In the genomic region with DNA sequence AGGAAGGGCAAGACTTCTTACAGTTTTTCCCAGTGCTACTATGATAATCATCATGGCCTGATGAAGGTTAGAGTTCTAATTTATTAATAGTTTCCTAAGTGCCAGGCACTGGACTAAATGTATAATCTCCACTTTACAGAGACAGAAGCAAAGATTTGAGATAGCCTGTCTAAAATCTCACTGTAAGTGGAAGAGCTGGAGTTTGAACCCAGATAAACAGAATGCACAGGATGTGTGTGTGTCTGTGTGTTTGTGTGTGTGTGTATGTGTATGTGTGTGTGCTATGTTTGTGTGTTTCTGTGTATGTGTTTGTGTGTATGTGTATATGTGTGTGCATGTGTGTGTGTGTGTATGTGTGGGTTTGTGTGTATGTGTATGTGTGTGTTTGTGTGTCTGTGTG, we compare ENCODE assay signal across 22 cellular contexts.
A peak's percentile ranks its signal among the peaks of the same experiment; 100 is the strongest.
DNase-seq lines count a peak whose midpoint lies in the region; ATAC-seq, FAIRE-seq and TF ChIP-seq lines count a peak whose summit lies in the region.
"Had no signal": no experiment of that assay in that cellular context is flagged by ENCODE, and none has a peak within 500 bp of the region (broad histone marks: within the 10 kb centered on the region; RNA-seq: fewer than 3 reads in every experiment).

No MANE protein-coding gene starts in this region.

- H3K9me3 ChIP-seq in K562 (replicated peaks; ENCODE audit: control insufficient read depth, insufficient read depth, low read depth, low read length) (no peaks in the 10 kb centered on the region), upper lobe of right lung (no peaks in the 10 kb centered on the region)
- H3K9me3 ChIP-seq in naive thymus-derived CD4-positive, alpha-beta T cell (ENCODE audit: control insufficient read depth in 2 of 3, low read length in 3 of 3): no peaks in the 10 kb centered on the region
- H3K9me3 ChIP-seq: neutrophil, testis had no signal

- no peaks in the 10 kb centered on the region for H3K27me3 Mint-ChIP-seq in activated CD4-positive, alpha-beta T cell treated with anti-CD3 and anti-CD28 coated beads, Interleukin-2, amount 10 ng/mL, durations not matched to agents 7 days and 5 days
- peaks cover 0 to 15% (median 0%) of the 10 kb centered on the region in 5 donors for H3K27me3 Mint-ChIP-seq in naive thymus-derived CD4-positive, alpha-beta T cell

- H3K27me3 ChIP-seq in K562 (ENCODE audit: control insufficient read depth in 2 of 2, insufficient read depth in 2 of 2, low read length in 2 of 2) (peaks cover 20 to 57% of the 10 kb centered on the region in 2 experiments), upper lobe of right lung (no peaks in the 10 kb centered on the region)
- no peaks in the 10 kb centered on the region for H3K27me3 ChIP-seq in naive thymus-derived CD4-positive, alpha-beta T cell (ENCODE audit: control insufficient read depth in 2 of 2, insufficient read depth in 2 of 2, low read length in 2 of 2)
- H3K27me3 ChIP-seq: neutrophil, testis had no signal

- ATAC-seq in K562 (no peak), upper lobe of right lung (no peak), HG02610 (IDR thresholded peaks at IDR 0.05; ENCODE audit: unreplicated experiment) (no peak), HG03520 (IDR thresholded peaks at IDR 0.05; ENCODE audit: unreplicated experiment) (no peak)
- no peak for ATAC-seq in naive thymus-derived CD4-positive, alpha-beta T cell

- H3K36me3 ChIP-seq in K562 (ENCODE audit: control insufficient read depth, insufficient read depth, low read length): no peaks in the 10 kb centered on the region
- H3K36me3 ChIP-seq in naive thymus-derived CD4-positive, alpha-beta T cell (ENCODE audit: control insufficient read depth in 2 of 3, insufficient read depth in 3 of 3, low read length in 3 of 3): no peaks in the 10 kb centered on the region
- no peaks in the 10 kb centered on the region for H3K36me3 ChIP-seq in upper lobe of right lung
- H3K36me3 ChIP-seq: neutrophil had no signal

- H3K9me3 Mint-ChIP-seq in activated CD4-positive, alpha-beta T cell treated with anti-CD3 and anti-CD28 coated beads, Interleukin-2, amount 10 ng/mL, durations not matched to agents 7 days and 5 days: no peaks in the 10 kb centered on the region
- H3K9me3 Mint-ChIP-seq in naive thymus-derived CD4-positive, alpha-beta T cell: peaks cover 0 to 2% (median 0%) of the 10 kb centered on the region in 11 donors

- H3K4me1 ChIP-seq in K562 (replicated peaks in 1 of 2; ENCODE audit: control insufficient read depth in 2 of 2, insufficient read depth in 2 of 2, low read length in 2 of 2): peaks cover 0 to 3% of the 10 kb centered on the region in 2 experiments; a peak in 1 of 5 replicates
- peaks cover 30 to 43% of the 10 kb centered on the region in 2 donors for H3K4me1 ChIP-seq in naive thymus-derived CD4-positive, alpha-beta T cell (ENCODE audit: control insufficient read depth in 2 of 2, insufficient read depth in 2 of 2, low read length in 2 of 2)
- peaks cover 20% of the 10 kb centered on the region for H3K4me1 ChIP-seq in upper lobe of right lung

- no peak overlapping the region for H3K4me3 Mint-ChIP-seq in activated CD4-positive, alpha-beta T cell treated with anti-CD3 and anti-CD28 coated beads, Interleukin-2, amount 10 ng/mL, durations not matched to agents 7 days and 5 days
- peak overlapping the region in 4 of 10 donors; percentile 8 to 85 (median 46) for H3K4me3 Mint-ChIP-seq in naive thymus-derived CD4-positive, alpha-beta T cell
- H3K4me3 Mint-ChIP-seq: dendritic cell treated with granulocyte-macrophage colony-stimulating factor and Interleukin-4, amounts not matched to agents 40 ng/mL and 50 ng/mL, for 4 days; HFFc6 had no signal

- no TSS peak for BruUV-seq in K562 (replicated peaks; lab: Mats Ljungman, UMichigan)

- DNase-seq in activated CD4-positive, alpha-beta T cell treated with anti-CD3 and anti-CD28 coated beads, Interleukin-2, amount 10 ng/mL, durations not matched to agents 7 days and 5 days: no peak
- DNase-seq in activated CD4-positive, alpha-beta T cell treated with anti-CD3 and anti-CD28 coated beads for 4 hours: no peak
- DNase-seq in K562 (ENCODE audit: extremely low read depth in 1 of 4, low spot score in 3 of 4) (no peak), upper lobe of right lung (no peak)
- no peak for DNase-seq in naive thymus-derived CD4-positive, alpha-beta T cell
- no peak for DNase-seq in stimulated activated CD4-positive, alpha-beta T cell treated with anti-CD3 and anti-CD28 coated beads, Interleukin-1b, Interleukin-23, amount 100 ng/mL, for 48 hours
- DNase-seq: activated CD8-positive, alpha-beta memory T cell treated with anti-CD3 and anti-CD28 coated beads for 24 hours; activated effector memory CD4-positive, alpha-beta T cell treated with Interleukin-2 at 50 U/mL for 16 hours; DMS79 treated with DMSO at 0.1 percent for 48 hours; HFFc6; NCI-H2029 treated with DMSO at 0.1 percent for 48 hours; NCI-H524 treated with DMSO at 0.1 percent for 48 hours; stimulated activated CD4-positive, alpha-beta T cell treated with anti-CD3 and anti-CD28 coated beads, Interleukin-2, amount 100 ng/mL, for 48 hours had no signal

- H3K27ac Mint-ChIP-seq in activated CD4-positive, alpha-beta T cell treated with anti-CD3 and anti-CD28 coated beads, Interleukin-2, amount 10 ng/mL, durations not matched to agents 7 days and 5 days: peak overlapping the region; percentile 55
- H3K27ac Mint-ChIP-seq in naive thymus-derived CD4-positive, alpha-beta T cell: peak overlapping the region in 5 of 9 donors; percentile 0 to 80 (median 57)
- H3K27ac Mint-ChIP-seq: dendritic cell treated with granulocyte-macrophage colony-stimulating factor and Interleukin-4, amounts not matched to agents 40 ng/mL and 50 ng/mL, for 4 days; HFFc6 had no signal

- no peak for TF ChIP-seq RAD21 in K562 (CRISPR knock-in tag; conservative IDR thresholded peaks at IDR 0.05 in 1 of 2, IDR thresholded peaks at IDR 0.05 in 1 of 2)

- TF ChIP-seq EP300 in K562 (IDR thresholded peaks at IDR 0.05; ENCODE audit: low read length): no peak

- intact Hi-C loops in K562 (cut with micrococcal nuclease): no loop called here
- intact Hi-C loops in naive thymus-derived CD4-positive, alpha-beta T cell (cut with micrococcal nuclease): no loop called here
- intact Hi-C loops in upper lobe of right lung (cut with DNase I): no loop called here

- H4K20me1 ChIP-seq in K562 (replicated peaks; ENCODE audit: control insufficient read depth, insufficient read depth, low read length): no peaks in the 10 kb centered on the region

- no peak for TF ChIP-seq POLR2A in K562 (conservative IDR thresholded peaks at IDR 0.05)

- in situ Hi-C loops in K562 (cut with MboI): no loop called here

- H3K79me2 ChIP-seq in K562 (ENCODE audit: control insufficient read depth, insufficient read depth, low read length): no peaks in the 10 kb centered on the region

- H3K36me3 Mint-ChIP-seq in activated CD4-positive, alpha-beta T cell treated with anti-CD3 and anti-CD28 coated beads, Interleukin-2, amount 10 ng/mL, durations not matched to agents 7 days and 5 days (ENCODE audit: low read depth): no peaks in the 10 kb centered on the region
- no peaks in the 10 kb centered on the region for H3K36me3 Mint-ChIP-seq in naive thymus-derived CD4-positive, alpha-beta T cell

- no peak overlapping the region for H3K4me2 ChIP-seq in K562 (ENCODE audit: insufficient read depth, low read length)

- H3K4me3 ChIP-seq in K562 (no peak overlapping the region), upper lobe of right lung (no peak overlapping the region)
- no peak overlapping the region for H3K4me3 ChIP-seq in naive thymus-derived CD4-positive, alpha-beta T cell (ENCODE audit: low read length)
- H3K4me3 ChIP-seq: SK-N-MC, testis had no signal

- H3K4me1 Mint-ChIP-seq in activated CD4-positive, alpha-beta T cell treated with anti-CD3 and anti-CD28 coated beads, Interleukin-2, amount 10 ng/mL, durations not matched to agents 7 days and 5 days: peaks cover 38% of the 10 kb centered on the region
- peaks cover 25 to 73% (median 62%) of the 10 kb centered on the region in 7 donors for H3K4me1 Mint-ChIP-seq in naive thymus-derived CD4-positive, alpha-beta T cell

- CTCF ChIA-PET in activated CD4-positive, alpha-beta T cell treated with anti-CD3 and anti-CD28 coated beads, Interleukin-2, amount 10 ng/mL, durations not matched to agents 7 days and 5 days (lab: Charles Lee): no interaction called here
- CTCF ChIA-PET in K562 (lab: Yijun Ruan, JAX; ENCODE audit: low intra/inter-chr PET ratio): no interaction called here
- CTCF ChIA-PET in naive thymus-derived CD4-positive, alpha-beta T cell (lab: Charles Lee): no interaction called here

- POLR2A ChIA-PET in activated CD4-positive, alpha-beta T cell treated with anti-CD3 and anti-CD28 coated beads, Interleukin-2, amount 10 ng/mL, durations not matched to agents 7 days and 5 days (lab: Charles Lee): no interaction called here
- POLR2A ChIA-PET in K562 (lab: Yijun Ruan, JAX): no interaction called here
- POLR2A ChIA-PET in naive thymus-derived CD4-positive, alpha-beta T cell (lab: Charles Lee): interaction anchor here (0.6 kb wide), 1 partner anchor 19 kb away, joined by 3 read pairs; no protein-coding TSS in a partner anchor

- no peak for TF ChIP-seq CTCF in K562 (IDR thresholded peaks at IDR 0.05 in 2 of 3, conservative IDR thresholded peaks at IDR 0.05 in 1 of 3; ENCODE audit: insufficient read depth in 2 of 3, low read depth in 1 of 3, low read length in 3 of 3)
- TF ChIP-seq CTCF in upper lobe of right lung (IDR thresholded peaks at IDR 0.05): no peak

- peak; percentile 32 for FAIRE-seq in K562 (lab: Jason Lieb, UNC)
- FAIRE-seq: A204.1, GM18507, islet of Langerhans had no signal

- H3K9me1 ChIP-seq in K562 (ENCODE audit: control insufficient read depth, insufficient read depth, low read length): no peaks in the 10 kb centered on the region

- no peak overlapping the region for H2AFZ ChIP-seq in K562 (ENCODE audit: low read depth, low read length)

- H3K27ac ChIP-seq in K562 (ENCODE audit: extremely low read depth, low read depth, low read length): no peak overlapping the region
- no peak overlapping the region for H3K27ac ChIP-seq in naive thymus-derived CD4-positive, alpha-beta T cell (ENCODE audit: low read depth, low read length)
- peak overlapping the region; percentile 27 for H3K27ac ChIP-seq in upper lobe of right lung
- H3K27ac ChIP-seq: neutrophil, SK-N-MC, testis had no signal

- no peak overlapping the region for H3K9ac ChIP-seq in K562 (ENCODE audit: insufficient read depth in 1 of 2, low read depth in 2 of 2, low read length in 2 of 2)

TF ChIP-seq in K562, 482 proteins besides CTCF, POLR2A, EP300 and RAD21 (continues in another document):
- no peak for TF ChIP-seq KHSRP (IDR thresholded peaks at IDR 0.05)
- TF ChIP-seq KLF1 (tag; IDR thresholded peaks at IDR 0.05): no peak
- no peak for TF ChIP-seq SNIP1 (IDR thresholded peaks at IDR 0.05; ENCODE audit: low read depth)
- TF ChIP-seq, protein P1, sequence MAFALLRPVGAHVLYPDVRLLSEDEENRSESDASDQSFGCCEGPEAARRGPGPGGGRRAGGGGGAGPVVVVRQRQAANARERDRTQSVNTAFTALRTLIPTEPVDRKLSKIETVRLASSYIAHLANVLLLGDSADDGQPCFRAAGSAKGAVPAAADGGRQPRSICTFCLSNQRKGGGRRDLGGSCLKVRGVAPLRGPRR (CRISPR knock-in tag; IDR thresholded peaks at IDR 0.05): no peak
- no peak for TF ChIP-seq NFIX (CRISPR knock-in tag; IDR thresholded peaks at IDR 0.05; ENCODE audit: low read depth)
- TF ChIP-seq GTF2A2 (tag; IDR thresholded peaks at IDR 0.05): no peak
- no peak for TF ChIP-seq NCOA6 (IDR thresholded peaks at IDR 0.05)
